ENCODE assay signal across 1 cellular context in the genomic region with DNA sequence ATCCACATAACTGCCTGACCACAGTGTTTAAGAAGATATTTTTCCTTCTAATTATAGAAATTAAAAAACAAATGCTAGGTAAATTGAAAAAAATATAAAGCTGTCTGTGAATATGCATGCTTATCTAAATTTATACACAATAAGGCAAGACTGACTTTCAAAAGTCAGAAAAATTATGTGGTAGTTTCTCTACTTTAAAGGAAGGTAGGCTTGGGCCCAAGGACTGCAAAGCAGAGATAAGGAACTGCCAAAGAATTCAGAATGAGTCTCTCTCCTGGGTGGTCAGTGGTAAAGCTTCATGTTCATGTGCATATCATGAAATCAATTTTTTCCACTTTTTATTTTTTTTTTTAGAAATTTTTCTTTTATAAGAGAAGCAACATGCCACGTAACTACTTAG.
TF ChIP-seq lines count a peak whose summit lies in the region.

No MANE protein-coding gene starts in this region.

TF ChIP-seq in K562, 482 proteins besides CTCF, POLR2A, EP300 and RAD21 (continued from another document and continues in another):
- TF ChIP-seq, protein P1, sequence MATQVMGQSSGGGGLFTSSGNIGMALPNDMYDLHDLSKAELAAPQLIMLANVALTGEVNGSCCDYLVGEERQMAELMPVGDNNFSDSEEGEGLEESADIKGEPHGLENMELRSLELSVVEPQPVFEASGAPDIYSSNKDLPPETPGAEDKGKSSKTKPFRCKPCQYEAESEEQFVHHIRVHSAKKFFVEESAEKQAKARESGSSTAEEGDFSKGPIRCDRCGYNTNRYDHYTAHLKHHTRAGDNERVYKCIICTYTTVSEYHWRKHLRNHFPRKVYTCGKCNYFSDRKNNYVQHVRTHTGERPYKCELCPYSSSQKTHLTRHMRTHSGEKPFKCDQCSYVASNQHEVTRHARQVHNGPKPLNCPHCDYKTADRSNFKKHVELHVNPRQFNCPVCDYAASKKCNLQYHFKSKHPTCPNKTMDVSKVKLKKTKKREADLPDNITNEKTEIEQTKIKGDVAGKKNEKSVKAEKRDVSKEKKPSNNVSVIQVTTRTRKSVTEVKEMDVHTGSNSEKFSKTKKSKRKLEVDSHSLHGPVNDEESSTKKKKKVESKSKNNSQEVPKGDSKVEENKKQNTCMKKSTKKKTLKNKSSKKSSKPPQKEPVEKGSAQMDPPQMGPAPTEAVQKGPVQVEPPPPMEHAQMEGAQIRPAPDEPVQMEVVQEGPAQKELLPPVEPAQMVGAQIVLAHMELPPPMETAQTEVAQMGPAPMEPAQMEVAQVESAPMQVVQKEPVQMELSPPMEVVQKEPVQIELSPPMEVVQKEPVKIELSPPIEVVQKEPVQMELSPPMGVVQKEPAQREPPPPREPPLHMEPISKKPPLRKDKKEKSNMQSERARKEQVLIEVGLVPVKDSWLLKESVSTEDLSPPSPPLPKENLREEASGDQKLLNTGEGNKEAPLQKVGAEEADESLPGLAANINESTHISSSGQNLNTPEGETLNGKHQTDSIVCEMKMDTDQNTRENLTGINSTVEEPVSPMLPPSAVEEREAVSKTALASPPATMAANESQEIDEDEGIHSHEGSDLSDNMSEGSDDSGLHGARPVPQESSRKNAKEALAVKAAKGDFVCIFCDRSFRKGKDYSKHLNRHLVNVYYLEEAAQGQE (CRISPR knock-in tag; IDR thresholded peaks at IDR 0.05; ENCODE audit: low read depth) = no peak
- TF ChIP-seq TAL1 (IDR thresholded peaks at IDR 0.05) = peak; percentile 85
- TF ChIP-seq ZNF717 (CRISPR knock-in tag; IDR thresholded peaks at IDR 0.05) = no peak
- no peak for TF ChIP-seq RBM14 (IDR thresholded peaks at IDR 0.05; ENCODE audit: borderline replicate concordance, insufficient read depth, low read depth, low read length)
- no peak for TF ChIP-seq TAF7 (tag; IDR thresholded peaks at IDR 0.05)
- TF ChIP-seq, protein P2, sequence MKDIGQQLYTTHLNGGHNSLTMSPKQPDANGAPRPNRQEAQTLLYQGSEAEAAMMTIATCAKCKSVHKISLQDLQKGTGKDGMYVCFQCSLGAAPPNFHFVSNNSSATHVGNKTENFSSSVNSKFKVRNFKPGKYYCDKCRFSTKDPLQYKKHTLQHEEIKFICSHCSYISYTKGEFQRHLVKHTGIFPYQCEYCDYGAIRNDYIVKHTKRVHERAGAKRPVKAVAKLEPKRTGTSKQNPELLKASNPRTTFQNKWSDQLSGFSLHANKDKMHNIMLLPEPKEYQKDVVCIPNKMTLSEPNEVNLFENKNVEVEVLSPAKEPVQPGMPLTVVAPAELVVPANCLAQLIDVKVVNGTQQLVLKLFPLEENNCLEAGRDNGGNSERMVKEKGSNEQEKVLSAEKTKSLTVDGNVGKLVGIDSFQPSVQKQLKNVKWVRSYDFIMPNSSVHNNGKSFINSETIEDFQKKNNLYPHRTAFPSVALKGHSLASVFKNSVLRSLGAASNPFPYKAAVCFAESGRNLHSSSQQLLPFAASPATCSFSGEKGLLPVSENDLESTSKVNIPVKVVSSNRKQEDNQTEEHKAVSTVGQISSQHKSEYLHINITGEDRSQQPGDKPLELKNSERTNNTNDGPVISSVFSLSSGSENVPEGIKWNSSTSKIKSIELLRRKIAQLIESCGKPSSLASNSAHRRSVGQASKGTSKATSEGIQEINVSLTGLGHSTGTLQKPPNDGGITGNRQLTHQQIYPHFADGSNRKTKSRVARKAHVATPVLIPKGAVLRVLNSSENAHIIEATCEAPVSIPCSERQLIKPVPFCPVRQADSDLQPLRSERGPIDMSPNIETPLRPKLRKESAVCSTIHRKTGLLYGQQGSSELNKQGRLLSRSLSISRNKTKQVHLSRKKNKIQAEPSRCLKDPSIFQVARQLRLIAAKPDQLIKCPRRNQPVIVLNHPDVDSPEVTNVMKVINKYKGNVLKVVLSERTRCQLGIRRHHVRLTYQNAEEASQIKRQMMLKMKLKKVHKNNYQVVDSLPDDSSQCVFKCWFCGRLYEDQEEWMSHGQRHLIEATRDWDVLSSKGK (CRISPR knock-in tag; IDR thresholded peaks at IDR 0.05) = no peak
- no peak for TF ChIP-seq PPARD (CRISPR knock-in tag; IDR thresholded peaks at IDR 0.05)
- TF ChIP-seq NFATC3 (IDR thresholded peaks at IDR 0.05) = no peak
- TF ChIP-seq, protein P3, sequence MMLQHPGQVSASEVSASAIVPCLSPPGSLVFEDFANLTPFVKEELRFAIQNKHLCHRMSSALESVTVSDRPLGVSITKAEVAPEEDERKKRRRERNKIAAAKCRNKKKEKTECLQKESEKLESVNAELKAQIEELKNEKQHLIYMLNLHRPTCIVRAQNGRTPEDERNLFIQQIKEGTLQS (IDR thresholded peaks at IDR 0.05) = no peak
- TF ChIP-seq, protein P3 (CRISPR knock-in tag; conservative IDR thresholded peaks at IDR 0.05) = no peak
- no peak for TF ChIP-seq TSC22D4 (tag; IDR thresholded peaks at IDR 0.05)
- TF ChIP-seq, protein P4, sequence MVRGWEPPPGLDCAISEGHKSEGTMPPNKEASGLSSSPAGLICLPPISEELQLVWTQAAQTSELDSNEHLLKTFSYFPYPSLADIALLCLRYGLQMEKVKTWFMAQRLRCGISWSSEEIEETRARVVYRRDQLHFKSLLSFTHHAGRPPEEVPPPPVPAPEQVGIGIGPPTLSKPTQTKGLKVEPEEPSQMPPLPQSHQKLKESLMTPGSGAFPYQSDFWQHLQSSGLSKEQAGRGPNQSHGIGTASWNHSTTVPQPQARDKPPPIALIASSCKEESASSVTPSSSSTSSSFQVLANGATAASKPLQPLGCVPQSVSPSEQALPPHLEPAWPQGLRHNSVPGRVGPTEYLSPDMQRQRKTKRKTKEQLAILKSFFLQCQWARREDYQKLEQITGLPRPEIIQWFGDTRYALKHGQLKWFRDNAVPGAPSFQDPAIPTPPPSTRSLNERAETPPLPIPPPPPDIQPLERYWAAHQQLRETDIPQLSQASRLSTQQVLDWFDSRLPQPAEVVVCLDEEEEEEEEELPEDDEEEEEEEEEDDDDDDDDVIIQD (CRISPR knock-in tag; IDR thresholded peaks at IDR 0.05) = no peak
- no peak for TF ChIP-seq MTF1 (CRISPR knock-in tag; IDR thresholded peaks at IDR 0.05; ENCODE audit: borderline replicate concordance)
- TF ChIP-seq BDP1 (IDR thresholded peaks at IDR 0.05; ENCODE audit: insufficient read depth, insufficient read length) = no peak
- TF ChIP-seq, protein P5, sequence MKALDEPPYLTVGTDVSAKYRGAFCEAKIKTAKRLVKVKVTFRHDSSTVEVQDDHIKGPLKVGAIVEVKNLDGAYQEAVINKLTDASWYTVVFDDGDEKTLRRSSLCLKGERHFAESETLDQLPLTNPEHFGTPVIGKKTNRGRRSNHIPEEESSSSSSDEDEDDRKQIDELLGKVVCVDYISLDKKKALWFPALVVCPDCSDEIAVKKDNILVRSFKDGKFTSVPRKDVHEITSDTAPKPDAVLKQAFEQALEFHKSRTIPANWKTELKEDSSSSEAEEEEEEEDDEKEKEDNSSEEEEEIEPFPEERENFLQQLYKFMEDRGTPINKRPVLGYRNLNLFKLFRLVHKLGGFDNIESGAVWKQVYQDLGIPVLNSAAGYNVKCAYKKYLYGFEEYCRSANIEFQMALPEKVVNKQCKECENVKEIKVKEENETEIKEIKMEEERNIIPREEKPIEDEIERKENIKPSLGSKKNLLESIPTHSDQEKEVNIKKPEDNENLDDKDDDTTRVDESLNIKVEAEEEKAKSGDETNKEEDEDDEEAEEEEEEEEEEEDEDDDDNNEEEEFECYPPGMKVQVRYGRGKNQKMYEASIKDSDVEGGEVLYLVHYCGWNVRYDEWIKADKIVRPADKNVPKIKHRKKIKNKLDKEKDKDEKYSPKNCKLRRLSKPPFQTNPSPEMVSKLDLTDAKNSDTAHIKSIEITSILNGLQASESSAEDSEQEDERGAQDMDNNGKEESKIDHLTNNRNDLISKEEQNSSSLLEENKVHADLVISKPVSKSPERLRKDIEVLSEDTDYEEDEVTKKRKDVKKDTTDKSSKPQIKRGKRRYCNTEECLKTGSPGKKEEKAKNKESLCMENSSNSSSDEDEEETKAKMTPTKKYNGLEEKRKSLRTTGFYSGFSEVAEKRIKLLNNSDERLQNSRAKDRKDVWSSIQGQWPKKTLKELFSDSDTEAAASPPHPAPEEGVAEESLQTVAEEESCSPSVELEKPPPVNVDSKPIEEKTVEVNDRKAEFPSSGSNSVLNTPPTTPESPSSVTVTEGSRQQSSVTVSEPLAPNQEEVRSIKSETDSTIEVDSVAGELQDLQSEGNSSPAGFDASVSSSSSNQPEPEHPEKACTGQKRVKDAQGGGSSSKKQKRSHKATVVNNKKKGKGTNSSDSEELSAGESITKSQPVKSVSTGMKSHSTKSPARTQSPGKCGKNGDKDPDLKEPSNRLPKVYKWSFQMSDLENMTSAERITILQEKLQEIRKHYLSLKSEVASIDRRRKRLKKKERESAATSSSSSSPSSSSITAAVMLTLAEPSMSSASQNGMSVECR (CRISPR knock-in tag; IDR thresholded peaks at IDR 0.05) = no peak
- TF ChIP-seq NCOR1 (IDR thresholded peaks at IDR 0.05) = peak; percentile 69
- TF ChIP-seq ZSCAN32 (CRISPR knock-in tag; IDR thresholded peaks at IDR 0.05) = no peak
- no peak for TF ChIP-seq ZNF785 (CRISPR knock-in tag; IDR thresholded peaks at IDR 0.05)
- peak; percentile 53; the same call in 1 of the 2 replicates for TF ChIP-seq KLF16 (IDR thresholded peaks at IDR 0.05)
- TF ChIP-seq CREM (IDR thresholded peaks at IDR 0.05; ENCODE audit: low read depth) = no peak
- peak; percentile 90 for TF ChIP-seq SMARCE1 (IDR thresholded peaks at IDR 0.05)
- peak; percentile 73; the same call in 1 of the 2 replicates for TF ChIP-seq LEF1 (IDR thresholded peaks at IDR 0.05)
- no peak for TF ChIP-seq ZSCAN29 (IDR thresholded peaks at IDR 0.05)
- TF ChIP-seq DDX20 (tag; IDR thresholded peaks at IDR 0.05; ENCODE audit: low read depth) = no peak
- TF ChIP-seq MIER1 (IDR thresholded peaks at IDR 0.05; ENCODE audit: low read depth) = no peak
- TF ChIP-seq RBFOX2 (IDR thresholded peaks at IDR 0.05; ENCODE audit: low read depth, low read length) = no peak
- no peak for TF ChIP-seq BRCA1 (IDR thresholded peaks at IDR 0.05)
- TF ChIP-seq BRCA1 (CRISPR knock-in tag; IDR thresholded peaks at IDR 0.05) = no peak
- no peak for TF ChIP-seq CHD2 (IDR thresholded peaks at IDR 0.05; ENCODE audit: low read depth, low read length)
- TF ChIP-seq FOS (IDR thresholded peaks at IDR 0.05; ENCODE audit: extremely low read depth, insufficient read length) = no peak
- no peak for TF ChIP-seq PCBP2 (IDR thresholded peaks at IDR 0.05; ENCODE audit: low read depth, low read length, poor library complexity, severe bottlenecking)
- TF ChIP-seq SNRNP70 (optimal IDR thresholded peaks at IDR 0.05; ENCODE audit: low read depth, low read length) = no peak
- TF ChIP-seq PHF8 (IDR thresholded peaks at IDR 0.05; ENCODE audit: borderline replicate concordance, low read length) = no peak
- TF ChIP-seq SMARCC2 (IDR thresholded peaks at IDR 0.05; ENCODE audit: low read depth) = peak; percentile 80
- no peak for TF ChIP-seq MYC (IDR thresholded peaks at IDR 0.05; ENCODE audit: low read depth, low read length)
- TF ChIP-seq MYC (CRISPR knock-in tag; IDR thresholded peaks at IDR 0.05; ENCODE audit: borderline replicate concordance, low read depth) = no peak
- TF ChIP-seq POLR2H (tag; IDR thresholded peaks at IDR 0.05; ENCODE audit: low read depth) = 0 out of 2 replicates have a peak, but pooled peaks have one; percentile 29
- TF ChIP-seq POLR2G (IDR thresholded peaks at IDR 0.05; ENCODE audit: low read depth, low read length) = no peak
- peak in 1 of 2 experiments; percentile 36; a peak in 1 of 4 replicates for TF ChIP-seq TBL1XR1 (IDR thresholded peaks at IDR 0.05; ENCODE audit: low read length in 2 of 2)
- no peak for TF ChIP-seq HDAC8 (tag; IDR thresholded peaks at IDR 0.05)
- TF ChIP-seq HDAC6 (IDR thresholded peaks at IDR 0.05; ENCODE audit: low read depth, low read length) = no peak
- peak; percentile 55; the same call in 1 of the 2 replicates for TF ChIP-seq JUND (IDR thresholded peaks at IDR 0.05; ENCODE audit: borderline replicate concordance, low read depth, low read length)
- no peak; the same call in 2 of the 3 replicates for TF ChIP-seq JUND (tag; IDR thresholded peaks at IDR 0.05; ENCODE audit: borderline replicate concordance, low read depth, low read length)
- no peak for TF ChIP-seq ESRRA (IDR thresholded peaks at IDR 0.05; ENCODE audit: borderline replicate concordance, low read depth)
- TF ChIP-seq POLR2B (IDR thresholded peaks at IDR 0.05; ENCODE audit: low read depth, partially characterized antibody) = no peak
- TF ChIP-seq ZBTB17 (CRISPR knock-in tag; IDR thresholded peaks at IDR 0.05) = no peak
- no peak for TF ChIP-seq ZZZ3 (IDR thresholded peaks at IDR 0.05)
- TF ChIP-seq FOXK2 (conservative IDR thresholded peaks at IDR 0.05 in 1 of 2, IDR thresholded peaks at IDR 0.05 in 1 of 2; ENCODE audit: low read depth in 2 of 2) = no peak
- no peak for TF ChIP-seq ZNF586 (CRISPR knock-in tag; conservative IDR thresholded peaks at IDR 0.05)
- no peak for TF ChIP-seq ZNF584 (CRISPR knock-in tag; IDR thresholded peaks at IDR 0.05; ENCODE audit: low read depth)
- TF ChIP-seq ZNF561 (CRISPR knock-in tag; conservative IDR thresholded peaks at IDR 0.05) = no peak
- no peak for TF ChIP-seq SMARCA5 (IDR thresholded peaks at IDR 0.05)
- no peak for TF ChIP-seq U2AF2 (optimal IDR thresholded peaks at IDR 0.05; ENCODE audit: low read depth, low read length)
- peak; percentile 71 for TF ChIP-seq CBFA2T2 (conservative IDR thresholded peaks at IDR 0.05)
- TF ChIP-seq CSDE1 (IDR thresholded peaks at IDR 0.05) = no peak
- peak; percentile 50; the same call in 1 of the 2 replicates for TF ChIP-seq SMAD4 (CRISPR knock-in tag; conservative IDR thresholded peaks at IDR 0.05)
- no peak for TF ChIP-seq HDAC1 (IDR thresholded peaks at IDR 0.05)
- peak; percentile 64; the same call in 1 of the 2 replicates for TF ChIP-seq ADNP (tag; IDR thresholded peaks at IDR 0.05)
- TF ChIP-seq BMI1 (IDR thresholded peaks at IDR 0.05; ENCODE audit: low read length) = no peak
- TF ChIP-seq MEIS2 (IDR thresholded peaks at IDR 0.05; ENCODE audit: partially characterized antibody) = peak; percentile 30
- no peak for TF ChIP-seq HMGN3 (IDR thresholded peaks at IDR 0.05; ENCODE audit: borderline replicate concordance, extremely low read depth, insufficient read length, low read depth, low read length)
- TF ChIP-seq ZNF41 (CRISPR knock-in tag; conservative IDR thresholded peaks at IDR 0.05) = no peak
- TF ChIP-seq, protein P6, sequence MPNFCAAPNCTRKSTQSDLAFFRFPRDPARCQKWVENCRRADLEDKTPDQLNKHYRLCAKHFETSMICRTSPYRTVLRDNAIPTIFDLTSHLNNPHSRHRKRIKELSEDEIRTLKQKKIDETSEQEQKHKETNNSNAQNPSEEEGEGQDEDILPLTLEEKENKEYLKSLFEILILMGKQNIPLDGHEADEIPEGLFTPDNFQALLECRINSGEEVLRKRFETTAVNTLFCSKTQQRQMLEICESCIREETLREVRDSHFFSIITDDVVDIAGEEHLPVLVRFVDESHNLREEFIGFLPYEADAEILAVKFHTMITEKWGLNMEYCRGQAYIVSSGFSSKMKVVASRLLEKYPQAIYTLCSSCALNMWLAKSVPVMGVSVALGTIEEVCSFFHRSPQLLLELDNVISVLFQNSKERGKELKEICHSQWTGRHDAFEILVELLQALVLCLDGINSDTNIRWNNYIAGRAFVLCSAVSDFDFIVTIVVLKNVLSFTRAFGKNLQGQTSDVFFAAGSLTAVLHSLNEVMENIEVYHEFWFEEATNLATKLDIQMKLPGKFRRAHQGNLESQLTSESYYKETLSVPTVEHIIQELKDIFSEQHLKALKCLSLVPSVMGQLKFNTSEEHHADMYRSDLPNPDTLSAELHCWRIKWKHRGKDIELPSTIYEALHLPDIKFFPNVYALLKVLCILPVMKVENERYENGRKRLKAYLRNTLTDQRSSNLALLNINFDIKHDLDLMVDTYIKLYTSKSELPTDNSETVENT (CRISPR knock-in tag; IDR thresholded peaks at IDR 0.05) = no peak
